Comparison of ENCODE assay signal across 18 cellular contexts in genomic region chr20:48665785-48666184, GRCh38.
DNase-seq lines count a peak whose midpoint lies in the region; ATAC-seq and TF ChIP-seq lines count a peak whose summit lies in the region.
"Had no signal": no experiment of that assay in that cellular context is flagged by ENCODE, and none has a peak within 500 bp of the region (broad histone marks: within the 10 kb centered on the region; RNA-seq: fewer than 3 reads in every experiment).

No MANE protein-coding gene starts in this region.

- DNase-seq in activated naive CD4-positive, alpha-beta T cell treated with anti-CD3 and anti-CD28 coated beads, Interleukin-2, amount 50 U/mL, for 72 hours (ENCODE audit: low spot score in 2 of 2) = no peak
- DNase-seq in activated naive CD4-positive, alpha-beta T cell treated with anti-CD3 and anti-CD28 coated beads for 36 hours = no peak
- DNase-seq in dorsolateral prefrontal cortex = no peak
- no peak for DNase-seq in stimulated activated naive B cell treated with anti-CD40 and anti-IgM and Interleukin-4, amounts not matched to agents 10 μg/mL and 1 μg/mL and 100 μg/mL, for 72 hours
- no peak for DNase-seq in Calu3
- DNase-seq: CD4-positive, CD25-positive, alpha-beta regulatory T cell; KBM-7; MG63; NCI-H2029; NCI-H446; NCI-H524 treated with DMSO at 0.1 percent for 48 hours; RPMI8226; SIG-M5 had no signal

- no peaks in the 10 kb centered on the region for H3K4me1 Mint-ChIP-seq in activated naive CD4-positive, alpha-beta T cell treated with anti-CD3 and anti-CD28 coated beads for 36 hours (ENCODE audit: low read depth)
- peaks cover 0 to 7% of the 10 kb centered on the region in 2 donors for H3K4me1 Mint-ChIP-seq in stimulated activated naive B cell treated with anti-CD40 and anti-IgM and Interleukin-4, amounts not matched to agents 10 μg/mL and 1 μg/mL and 100 μg/mL, for 72 hours
- H3K4me1 Mint-ChIP-seq in Calu3 (ENCODE audit: low read depth, unreplicated experiment) = no peaks in the 10 kb centered on the region

- peak overlapping the region; percentile 22 to 60 for H3K27ac Mint-ChIP-seq in activated naive CD4-positive, alpha-beta T cell treated with anti-CD3 and anti-CD28 coated beads, Interleukin-2, amount 50 U/mL, for 72 hours
- H3K27ac Mint-ChIP-seq in activated naive CD4-positive, alpha-beta T cell treated with anti-CD3 and anti-CD28 coated beads for 36 hours = no peak overlapping the region
- H3K27ac Mint-ChIP-seq in stimulated activated naive B cell treated with anti-CD40 and anti-IgM and Interleukin-4, amounts not matched to agents 10 μg/mL and 1 μg/mL and 100 μg/mL, for 72 hours = peak overlapping the region; percentile 37
- H3K27ac Mint-ChIP-seq in Calu3 (ENCODE audit: unreplicated experiment) = no peak overlapping the region

- H3K27ac ChIP-seq in VCaP (peak overlapping the region; percentile 47), dorsolateral prefrontal cortex (peak overlapping the region in 49 of 59 donors; percentile 2 to 93 (median 62))
- H3K27ac ChIP-seq: BLaER1, SK-N-MC had no signal

- H3K4me3 Mint-ChIP-seq in activated naive CD4-positive, alpha-beta T cell treated with anti-CD3 and anti-CD28 coated beads for 36 hours = no peak overlapping the region
- no peak overlapping the region for H3K4me3 Mint-ChIP-seq in stimulated activated naive B cell treated with anti-CD40 and anti-IgM and Interleukin-4, amounts not matched to agents 10 μg/mL and 1 μg/mL and 100 μg/mL, for 72 hours
- no peak overlapping the region for H3K4me3 Mint-ChIP-seq in Calu3 (ENCODE audit: low read depth, unreplicated experiment)
- H3K4me3 Mint-ChIP-seq: CD4-positive, CD25-positive, alpha-beta regulatory T cell had no signal

- CTCF ChIA-PET in activated naive CD4-positive, alpha-beta T cell treated with anti-CD3 and anti-CD28 coated beads for 36 hours (lab: Charles Lee) = no interaction called here
- CTCF ChIA-PET in Calu3 (lab: Charles Lee) = no interaction called here

- ATAC-seq in activated naive CD4-positive, alpha-beta T cell treated with anti-CD3 and anti-CD28 coated beads, Interleukin-2, amount 50 U/mL, for 72 hours = no peak
- no peak for ATAC-seq in stimulated activated naive B cell treated with anti-CD40 and anti-IgM and Interleukin-4, amounts not matched to agents 10 μg/mL and 1 μg/mL and 100 μg/mL, for 72 hours (replicated peaks)
- ATAC-seq in HG02870 (IDR thresholded peaks at IDR 0.05; ENCODE audit: unreplicated experiment) (no peak), HG03280 (IDR thresholded peaks at IDR 0.05; ENCODE audit: unreplicated experiment) (no peak)

- H3K9me3 Mint-ChIP-seq in activated naive CD4-positive, alpha-beta T cell treated with anti-CD3 and anti-CD28 coated beads, Interleukin-2, amount 50 U/mL, for 72 hours = no peaks in the 10 kb centered on the region
- H3K9me3 Mint-ChIP-seq in activated naive CD4-positive, alpha-beta T cell treated with anti-CD3 and anti-CD28 coated beads for 36 hours = no peaks in the 10 kb centered on the region
- H3K9me3 Mint-ChIP-seq in stimulated activated naive B cell treated with anti-CD40 and anti-IgM and Interleukin-4, amounts not matched to agents 10 μg/mL and 1 μg/mL and 100 μg/mL, for 72 hours = no peaks in the 10 kb centered on the region
- H3K9me3 Mint-ChIP-seq in Calu3 (ENCODE audit: low read depth, unreplicated experiment) = no peaks in the 10 kb centered on the region

- intact Hi-C loops in activated naive CD4-positive, alpha-beta T cell treated with anti-CD3 and anti-CD28 coated beads for 36 hours (cut with micrococcal nuclease) = no loop called here
- intact Hi-C loops in dorsolateral prefrontal cortex (cut with DNase I) (loop anchor here in 1 of 2 donors (5.0 kb wide), 1 partner anchor 37 kb away; no protein-coding TSS in a partner anchor), Calu3 (cut with micrococcal nuclease; ENCODE audit: unreplicated experiment) (no loop called here)

- no TSS peak for BruUV-seq in Calu3 (replicated peaks; lab: Mats Ljungman, UMichigan)

- TF ChIP-seq CTCF in VCaP (conservative IDR thresholded peaks at IDR 0.05) (no peak), dorsolateral prefrontal cortex (IDR thresholded peaks at IDR 0.05 in 54 of 56, conservative IDR thresholded peaks at IDR 0.05 in 2 of 56; ENCODE audit: low read depth in 1 of 56, partially characterized antibody in 56 of 56) (no peak), Calu3 (IDR thresholded peaks at IDR 0.05; ENCODE audit: unreplicated experiment) (no peak)

- no peaks in the 10 kb centered on the region for H3K27me3 ChIP-seq in dorsolateral prefrontal cortex
- H3K27me3 ChIP-seq: BLaER1, MG63 had no signal

- no peaks in the 10 kb centered on the region for H3K27me3 Mint-ChIP-seq in activated naive CD4-positive, alpha-beta T cell treated with anti-CD3 and anti-CD28 coated beads for 36 hours (ENCODE audit: low read depth)
- H3K27me3 Mint-ChIP-seq in stimulated activated naive B cell treated with anti-CD40 and anti-IgM and Interleukin-4, amounts not matched to agents 10 μg/mL and 1 μg/mL and 100 μg/mL, for 72 hours = no peaks in the 10 kb centered on the region
- H3K27me3 Mint-ChIP-seq in Calu3 (ENCODE audit: unreplicated experiment) = peaks cover 23% of the 10 kb centered on the region
- H3K27me3 Mint-ChIP-seq: CD4-positive, CD25-positive, alpha-beta regulatory T cell had no signal

- H3K36me3 Mint-ChIP-seq in activated naive CD4-positive, alpha-beta T cell treated with anti-CD3 and anti-CD28 coated beads, Interleukin-2, amount 50 U/mL, for 72 hours = no peaks in the 10 kb centered on the region
- no peaks in the 10 kb centered on the region for H3K36me3 Mint-ChIP-seq in activated naive CD4-positive, alpha-beta T cell treated with anti-CD3 and anti-CD28 coated beads for 36 hours (ENCODE audit: low read depth)
- peaks cover 35 to 54% of the 10 kb centered on the region in 2 donors for H3K36me3 Mint-ChIP-seq in stimulated activated naive B cell treated with anti-CD40 and anti-IgM and Interleukin-4, amounts not matched to agents 10 μg/mL and 1 μg/mL and 100 μg/mL, for 72 hours
- peaks cover 5% of the 10 kb centered on the region for H3K36me3 Mint-ChIP-seq in Calu3 (ENCODE audit: insufficient read depth, unreplicated experiment)

- no peak overlapping the region for H3K4me3 ChIP-seq in dorsolateral prefrontal cortex
- H3K4me3 ChIP-seq: BLaER1, MG63, SK-N-MC had no signal

Comparison
In these comparisons a context has a peak if more than half of its experiments do, and no peak if none do; other contexts are left out.
1. H3K27ac Mint-ChIP-seq: peak in activated naive CD4-positive, alpha-beta T cell treated with anti-CD3 and anti-CD28 coated beads, Interleukin-2, amount 50 U/mL, for 72 hours (2 of 2) and stimulated activated naive B cell treated with anti-CD40 and anti-IgM and Interleukin-4, amounts not matched to agents 10 μg/mL and 1 μg/mL and 100 μg/mL, for 72 hours (single experiment); none in activated naive CD4-positive, alpha-beta T cell treated with anti-CD3 and anti-CD28 coated beads for 36 hours (single experiment) and Calu3 (single experiment).